Comparison of ENCODE assay signal across 9 cellular contexts in genomic region chr12:2811791-2812190, GRCh38. TPM values are rescaled to one million over a fixed set of nuclear protein-coding genes. Genes with fewer than 3 reads are reported as not detected.
A peak's percentile ranks its signal among the peaks of the same experiment; 100 is the strongest.
DNase-seq lines count a peak whose midpoint lies in the region; ATAC-seq, FAIRE-seq and TF ChIP-seq lines count a peak whose summit lies in the region.
"Had no signal": no experiment of that assay in that cellular context is flagged by ENCODE, and none has a peak within 500 bp of the region (broad histone marks: within the 10 kb centered on the region; RNA-seq: fewer than 3 reads in every experiment).

No MANE protein-coding gene starts in this region.

- H4K20me1 ChIP-seq in neural cell (ENCODE audit: insufficient read depth), result no peaks in the 10 kb centered on the region

- H3K36me3 ChIP-seq in MG63, result peaks cover 8% of the 10 kb centered on the region
- peaks cover 0 to 6% of the 10 kb centered on the region in 2 donors for H3K36me3 ChIP-seq in duodenal mucosa (ENCODE audit: control insufficient read depth in 1 of 2, insufficient read depth in 2 of 2, low read length in 2 of 2)
- H3K36me3 ChIP-seq in neural cell (ENCODE audit: insufficient read depth, low read length), result no peaks in the 10 kb centered on the region

- no peak for TF ChIP-seq EP300 in neural cell (conservative IDR thresholded peaks at IDR 0.05; ENCODE audit: poor library complexity, severe bottlenecking)

- no peak for ATAC-seq in GM19324 (IDR thresholded peaks at IDR 0.05; ENCODE audit: low FRiP score, unreplicated experiment)

- H3K9me3 ChIP-seq in MG63 (no peaks in the 10 kb centered on the region), duodenal mucosa (ENCODE audit: control insufficient read depth in 1 of 2, low read length in 2 of 2) (no peaks in the 10 kb centered on the region), neural cell (ENCODE audit: low read length) (no peaks in the 10 kb centered on the region)

- H3K27me3 ChIP-seq in MG63, result no peaks in the 10 kb centered on the region
- no peaks in the 10 kb centered on the region for H3K27me3 ChIP-seq in duodenal mucosa (ENCODE audit: control insufficient read depth in 1 of 2, insufficient read depth in 2 of 2, low read length in 2 of 2)
- no peaks in the 10 kb centered on the region for H3K27me3 ChIP-seq in neural cell (ENCODE audit: insufficient read depth, low read depth, low read length)

- H3K79me2 ChIP-seq in neural cell (replicated peaks; ENCODE audit: insufficient read depth, low read length), result peaks cover 11% of the 10 kb centered on the region

- H3K4me1 ChIP-seq in duodenal mucosa (ENCODE audit: control insufficient read depth in 1 of 2, insufficient read depth in 2 of 2, low read length in 2 of 2), result peaks cover 18 to 20% of the 10 kb centered on the region in 2 donors

- H3K9me2 ChIP-seq in neural cell (ENCODE audit: insufficient read depth, low read length), result no peaks in the 10 kb centered on the region

- H3K4me3 ChIP-seq in MG63 (peak overlapping the region; percentile 84), duodenal mucosa (ENCODE audit: low read depth in 1 of 2, low read length in 2 of 2) (peak overlapping the region; percentile 74 to 100), neural cell (ENCODE audit: low read length) (peak overlapping the region; percentile 75)

- H3K27ac ChIP-seq in C4-2B (peak overlapping the region; percentile 21; the same call in 1 of the 2 replicates), duodenal mucosa (ENCODE audit: low read depth, low read length) (no peak overlapping the region), neural cell (ENCODE audit: low read length) (peak overlapping the region; percentile 97)

- peak overlapping the region; percentile 71 for H3K4me2 ChIP-seq in neural cell (ENCODE audit: low read length)

- TF ChIP-seq CTCF in C4-2B (conservative IDR thresholded peaks at IDR 0.05) (no peak), neural cell (IDR thresholded peaks at IDR 0.05; ENCODE audit: poor library complexity, severe bottlenecking) (no peak)

- H3K9ac ChIP-seq in duodenal mucosa (ENCODE audit: low read depth in 1 of 2, low read length in 2 of 2) (peak overlapping the region; percentile 69 to 93), neural cell (ENCODE audit: low read length) (peak overlapping the region; percentile 42)

- H3F3A ChIP-seq in neural cell (ENCODE audit: insufficient read depth, low read length, poor library complexity, severe bottlenecking), result peaks cover 5% of the 10 kb centered on the region

- no peak for FAIRE-seq in RCC 7860 (lab: Jason Lieb, UNC)

- DNase-seq in MG63, result no peak
- no peak for DNase-seq in EL
- no peak for DNase-seq in RCC 7860 (ENCODE audit: low spot score)
- DNase-seq in middle frontal gyrus (ENCODE audit: extremely low spot score, low spot score), result no peak

- peak overlapping the region; percentile 35 for H2AFZ ChIP-seq in neural cell (ENCODE audit: low read depth, low read length)

- TF ChIP-seq RAD21 in neural cell (conservative IDR thresholded peaks at IDR 0.05), result no peak

TF ChIP-seq in neural cell, 6 proteins besides CTCF, POLR2A, EP300 and RAD21:
- TF ChIP-seq SMC3 (conservative IDR thresholded peaks at IDR 0.05; ENCODE audit: poor library complexity) (no peak), TAF1 (IDR thresholded peaks at IDR 0.05; ENCODE audit: low read depth) (no peak), MXI1 (conservative IDR thresholded peaks at IDR 0.05; ENCODE audit: poor library complexity, severe bottlenecking) (no peak), EZH2 (IDR thresholded peaks at IDR 0.05; ENCODE audit: borderline replicate concordance, insufficient read depth, low read length, poor library complexity, severe bottlenecking) (no peak), REST (IDR thresholded peaks at IDR 0.05; ENCODE audit: borderline replicate concordance) (no peak), POLR2AphosphoS5 (IDR thresholded peaks at IDR 0.05) (no peak)

RNA-seq across cellular contexts. Expression of gene ITFG2, which starts 0.7 kb away (rescaled TPM):
- 12.5 and 14.6 TPM in 2 replicates for total RNA-seq in MG63 (2014; rRNA removed; shearing (Covaris generic); ENCODE audit: low replicate concordance)
- polyA plus RNA-seq in neural cell, result 21.6 and 22.2 TPM in 2 replicates
- 20.5 and 25.1 TPM in 2 replicates for polyA minus RNA-seq in neural cell

RNA-seq across cellular contexts. Expression of gene FKBP4, which starts 17.0 kb away (rescaled TPM):
- total RNA-seq in MG63 (2014; rRNA removed; shearing (Covaris generic); ENCODE audit: low replicate concordance), result 94.6 and 105 TPM in 2 replicates
- polyA plus RNA-seq in neural cell, result 102 and 112 TPM in 2 replicates
- polyA minus RNA-seq in neural cell, result 84.0 and 94.0 TPM in 2 replicates

RNA-seq across cellular contexts. Expression of gene NRIP2, which starts 23.0 kb away (rescaled TPM):
- total RNA-seq in MG63 (2014; rRNA removed; shearing (Covaris generic); ENCODE audit: low replicate concordance), result not detected in 2 replicates
- not detected in 2 replicates for polyA plus RNA-seq in neural cell
- not detected in 2 replicates for polyA minus RNA-seq in neural cell

RNA-seq across cellular contexts. Expression of gene TEX52, which starts 45.0 kb away (rescaled TPM):
- total RNA-seq in MG63 (2014; rRNA removed; shearing (Covaris generic); ENCODE audit: low replicate concordance), result not detected in 2 replicates
- not detected in 2 replicates for polyA plus RNA-seq in neural cell
- not detected in 2 replicates for polyA minus RNA-seq in neural cell
- polyA plus RNA-seq: adipose tissue had no signal
